In genomic region chr4:39286263-39286662, GRCh38 we compare ENCODE assay signal across 20 cellular contexts.
DNase-seq lines count a peak whose midpoint lies in the region; ATAC-seq and TF ChIP-seq lines count a peak whose summit lies in the region.
"Had no signal": no experiment of that assay in that cellular context is flagged by ENCODE, and none has a peak within 500 bp of the region (broad histone marks: within the 10 kb centered on the region; RNA-seq: fewer than 3 reads in every experiment).

No MANE protein-coding gene starts in this region.

- no peaks in the 10 kb centered on the region for H3K79me2 ChIP-seq in HCT116 (ENCODE audit: insufficient read depth, low read length)

- no peak overlapping the region for H4K91ac ChIP-seq in neuronal stem cell (ENCODE audit: low read depth, low read length, poor library complexity)

- no peak overlapping the region for H3K14ac ChIP-seq in neuronal stem cell (ENCODE audit: low read length)

- H3K4me3 Mint-ChIP-seq in activated CD8-positive, alpha-beta T cell treated with anti-CD3 and anti-CD28 coated beads for 36 hours = no peak overlapping the region
- H3K4me3 Mint-ChIP-seq in activated CD8-positive, alpha-beta T cell treated with anti-CD3 and anti-CD28 coated beads, Interleukin-2, amount 10 ng/mL, durations not matched to agents 7 days and 5 days = no peak overlapping the region
- H3K4me3 Mint-ChIP-seq in endodermal cell = no peak overlapping the region
- no peak overlapping the region for H3K4me3 Mint-ChIP-seq in activated naive CD4-positive, alpha-beta T cell treated with anti-CD3 and anti-CD28 coated beads for 36 hours
- H3K4me3 Mint-ChIP-seq: CD8-positive, alpha-beta memory T cell; IgD-negative memory B cell had no signal

- H3K27me3 ChIP-seq in HCT116 (ENCODE audit: insufficient read depth, low read length) = no peaks in the 10 kb centered on the region
- no peaks in the 10 kb centered on the region for H3K27me3 ChIP-seq in endodermal cell (ENCODE audit: control insufficient read depth, insufficient read depth, low read length, poor library complexity, severe bottlenecking)
- H3K27me3 ChIP-seq in neuronal stem cell (ENCODE audit: control insufficient read depth in 3 of 3, insufficient read depth in 3 of 3, low read depth in 1 of 3, low read length in 3 of 3) = no peaks in the 10 kb centered on the region
- no peaks in the 10 kb centered on the region for H3K27me3 ChIP-seq in gastroesophageal sphincter
- H3K27me3 ChIP-seq: BLaER1 had no signal

- no peak for ATAC-seq in activated CD8-positive, alpha-beta T cell treated with anti-CD3 and anti-CD28 coated beads for 36 hours
- ATAC-seq in activated CD8-positive, alpha-beta T cell treated with anti-CD3 and anti-CD28 coated beads, Interleukin-2, amount 10 ng/mL, durations not matched to agents 7 days and 5 days = no peak
- ATAC-seq in HCT116 = 0 out of 2 replicates have a peak, but pooled peaks have one; percentile 25
- ATAC-seq in gastroesophageal sphincter = no peak

- no peaks in the 10 kb centered on the region for H3K9me2 ChIP-seq in HCT116 (ENCODE audit: insufficient read depth)

- H3K4me2 ChIP-seq in HCT116 (ENCODE audit: low read length) (no peak overlapping the region), neuronal stem cell (ENCODE audit: insufficient read depth, low read length, poor library complexity, severe bottlenecking) (no peak overlapping the region)
- H3K4me2 ChIP-seq: BLaER1 had no signal

- no peak overlapping the region for H2AFZ ChIP-seq in HCT116 (ENCODE audit: low read depth, low read length, poor library complexity, severe bottlenecking)
- no peak overlapping the region for H2AFZ ChIP-seq in neuronal stem cell (ENCODE audit: low read length)
- H2AFZ ChIP-seq: GM23248 had no signal

- H3K36me3 Mint-ChIP-seq in activated CD8-positive, alpha-beta T cell treated with anti-CD3 and anti-CD28 coated beads for 36 hours (ENCODE audit: low read depth) = peaks cover 55% of the 10 kb centered on the region
- peaks cover 56% of the 10 kb centered on the region for H3K36me3 Mint-ChIP-seq in activated CD8-positive, alpha-beta T cell treated with anti-CD3 and anti-CD28 coated beads, Interleukin-2, amount 10 ng/mL, durations not matched to agents 7 days and 5 days (ENCODE audit: low read depth)
- peaks cover 58% of the 10 kb centered on the region for H3K36me3 Mint-ChIP-seq in endodermal cell (ENCODE audit: low read depth)
- H3K36me3 Mint-ChIP-seq in activated naive CD4-positive, alpha-beta T cell treated with anti-CD3 and anti-CD28 coated beads for 36 hours (ENCODE audit: low read depth) = peaks cover 21% of the 10 kb centered on the region

- no peaks in the 10 kb centered on the region for H3K4me1 Mint-ChIP-seq in activated CD8-positive, alpha-beta T cell treated with anti-CD3 and anti-CD28 coated beads for 36 hours (ENCODE audit: low read depth)
- H3K4me1 Mint-ChIP-seq in activated CD8-positive, alpha-beta T cell treated with anti-CD3 and anti-CD28 coated beads, Interleukin-2, amount 10 ng/mL, durations not matched to agents 7 days and 5 days (ENCODE audit: low read depth) = peaks cover 4% of the 10 kb centered on the region
- no peaks in the 10 kb centered on the region for H3K4me1 Mint-ChIP-seq in endodermal cell
- H3K4me1 Mint-ChIP-seq in activated naive CD4-positive, alpha-beta T cell treated with anti-CD3 and anti-CD28 coated beads for 36 hours (ENCODE audit: low read depth) = no peaks in the 10 kb centered on the region
- H3K4me1 Mint-ChIP-seq: CD8-positive, alpha-beta memory T cell had no signal

- POLR2A ChIA-PET in activated CD8-positive, alpha-beta T cell treated with anti-CD3 and anti-CD28 coated beads for 36 hours (lab: Charles Lee) = no interaction called here
- POLR2A ChIA-PET in activated CD8-positive, alpha-beta T cell treated with anti-CD3 and anti-CD28 coated beads, Interleukin-2, amount 10 ng/mL, durations not matched to agents 7 days and 5 days (lab: Charles Lee) = interaction anchor here (1.2 kb wide), 1 partner anchor 10 kb away, joined by 3 read pairs; no protein-coding TSS in a partner anchor
- POLR2A ChIA-PET in HCT116 (lab: Charles Lee) = no interaction called here

- H2BK12ac ChIP-seq in neuronal stem cell (ENCODE audit: low read length) = no peak overlapping the region

- no peak overlapping the region for H3K18ac ChIP-seq in neuronal stem cell (ENCODE audit: low read length)

- no TSS peak for BruUV-seq in HCT116 (replicated peaks; lab: Mats Ljungman, UMichigan)

- no peak overlapping the region for H2BK15ac ChIP-seq in neuronal stem cell (ENCODE audit: low read length)

- no peak overlapping the region for H4K8ac ChIP-seq in neuronal stem cell (ENCODE audit: low read depth, low read length)

- H3K9ac ChIP-seq in HCT116 (ENCODE audit: low read length) = no peak overlapping the region
- H3K9ac ChIP-seq in endodermal cell (ENCODE audit: extremely low read depth, low read length, poor library complexity, severe bottlenecking) = no peak overlapping the region
- no peak overlapping the region for H3K9ac ChIP-seq in neuronal stem cell (ENCODE audit: low read depth, low read length, poor library complexity)
- H3K9ac ChIP-seq: BLaER1, GM23248 had no signal

- TF ChIP-seq EP300 in gastroesophageal sphincter (IDR thresholded peaks at IDR 0.05) = no peak

- H3K4me3 ChIP-seq in HCT116 (replicated peaks in 1 of 2; ENCODE audit: low read depth in 1 of 2, low read length in 2 of 2) = no peak overlapping the region
- no peak overlapping the region for H3K4me3 ChIP-seq in endodermal cell (ENCODE audit: low read length)
- no peak overlapping the region for H3K4me3 ChIP-seq in neuronal stem cell (ENCODE audit: low read length in 2 of 2)
- H3K4me3 ChIP-seq in gastroesophageal sphincter = no peak overlapping the region
- H3K4me3 ChIP-seq: BLaER1, GM23248 had no signal

- CTCF ChIA-PET in activated CD8-positive, alpha-beta T cell treated with anti-CD3 and anti-CD28 coated beads for 36 hours (lab: Charles Lee) = interaction anchor here (1.1 kb wide), 1 partner anchor 60 kb away, joined by 3 read pairs; no protein-coding TSS in a partner anchor
- CTCF ChIA-PET in activated CD8-positive, alpha-beta T cell treated with anti-CD3 and anti-CD28 coated beads, Interleukin-2, amount 10 ng/mL, durations not matched to agents 7 days and 5 days (lab: Charles Lee) = interaction anchor here (1.0 kb wide), 1 partner anchor 31 kb away, joined by 3 read pairs; no protein-coding TSS in a partner anchor
- CTCF ChIA-PET in HCT116 (lab: Charles Lee) = no interaction called here
- CTCF ChIA-PET in activated naive CD4-positive, alpha-beta T cell treated with anti-CD3 and anti-CD28 coated beads for 36 hours (lab: Charles Lee) = interaction anchor here (1.0 kb wide), 1 partner anchor 17 kb away, joined by 3 read pairs; no protein-coding TSS in a partner anchor

- H3K36me3 ChIP-seq in HCT116 (ENCODE audit: control insufficient read depth in 1 of 2, insufficient read depth in 2 of 2, low read length in 2 of 2) (peaks cover 23 to 33% of the 10 kb centered on the region in 2 experiments; a peak in 3 of 4 replicates), endodermal cell (ENCODE audit: control insufficient read depth, insufficient read depth, low read length) (peaks cover 76% of the 10 kb centered on the region), neuronal stem cell (replicated peaks in 1 of 2; ENCODE audit: control insufficient read depth in 2 of 2, insufficient read depth in 2 of 2, low read length in 2 of 2) (peaks cover 20 to 83% of the 10 kb centered on the region in 2 donors), gastroesophageal sphincter (peaks cover 2 to 86% of the 10 kb centered on the region in 2 donors)

- RAD21 ChIA-PET in HCT116 (lab: Charles Lee; ENCODE audit: low non-redundant PET in 1 of 2, low total read pairs in 2 of 2, uncharacterized antibody in 2 of 2, unreplicated experiment in 2 of 2) = no interaction called here

- H3K9me3 ChIP-seq in HCT116 (ENCODE audit: control insufficient read depth in 1 of 2, insufficient read depth in 1 of 2, low read depth in 1 of 2, low read length in 2 of 2) (no peaks in the 10 kb centered on the region), endodermal cell (ENCODE audit: control insufficient read depth, low read length) (no peaks in the 10 kb centered on the region), neuronal stem cell (replicated peaks in 1 of 2; ENCODE audit: control insufficient read depth in 2 of 2, insufficient read depth in 1 of 2, low read depth in 1 of 2, low read length in 2 of 2) (no peaks in the 10 kb centered on the region), gastroesophageal sphincter (no peaks in the 10 kb centered on the region)
- H3K9me3 ChIP-seq: BLaER1 had no signal

- intact Hi-C loops in activated CD8-positive, alpha-beta T cell treated with anti-CD3 and anti-CD28 coated beads for 36 hours (cut with micrococcal nuclease) = no loop called here
- intact Hi-C loops in HCT116 (cut with micrococcal nuclease) = no loop called here
- intact Hi-C loops in activated naive CD4-positive, alpha-beta T cell treated with anti-CD3 and anti-CD28 coated beads for 36 hours (cut with micrococcal nuclease) = no loop called here

- no peak overlapping the region for H3K4ac ChIP-seq in neuronal stem cell (ENCODE audit: low read length)

- peak overlapping the region; percentile 22 for H2BK5ac ChIP-seq in neuronal stem cell (ENCODE audit: low read length)

- TF ChIP-seq CTCF in activated CD8-positive, alpha-beta T cell treated with anti-CD3 and anti-CD28 coated beads for 36 hours (IDR thresholded peaks at IDR 0.05) = no peak
- no peak for TF ChIP-seq CTCF in HCT116 (IDR thresholded peaks at IDR 0.05 in 2 of 3, conservative IDR thresholded peaks at IDR 0.05 in 1 of 3; ENCODE audit: borderline replicate concordance in 1 of 3, insufficient read depth in 1 of 3, low read depth in 2 of 3, low read length in 2 of 3)
- no peak for TF ChIP-seq CTCF in endodermal cell (conservative IDR thresholded peaks at IDR 0.05)
- TF ChIP-seq CTCF in gastroesophageal sphincter (IDR thresholded peaks at IDR 0.05) = no peak

- DNase-seq in activated CD8-positive, alpha-beta T cell treated with anti-CD3 and anti-CD28 coated beads for 36 hours = no peak
- DNase-seq in activated CD8-positive, alpha-beta T cell treated with anti-CD3 and anti-CD28 coated beads, Interleukin-2, amount 10 ng/mL, durations not matched to agents 7 days and 5 days = no peak
- DNase-seq in HCT116 (ENCODE audit: low read depth, low spot score) (no peak), endodermal cell (no peak), neuronal stem cell (ENCODE audit: low spot score) (no peak)
- DNase-seq in stimulated activated CD4-positive, alpha-beta T cell treated with anti-CD3 and anti-CD28 coated beads, Interleukin-1b, Interleukin-23, amount 100 ng/mL, for 48 hours = no peak
- no peak for DNase-seq in activated naive CD4-positive, alpha-beta T cell treated with anti-CD3 and anti-CD28 coated beads for 36 hours
- DNase-seq: CD8-positive, alpha-beta memory T cell; DMS79; GF-D8; GM23248; NCI-H1105 treated with DMSO at 0.1 percent for 48 hours; NCI-H1694 treated with DMSO at 0.1 percent for 48 hours; NCI-H69; OCI-M1; RPMI8226; SIG-M5 had no signal

- no peaks in the 10 kb centered on the region for H3K27me3 Mint-ChIP-seq in activated CD8-positive, alpha-beta T cell treated with anti-CD3 and anti-CD28 coated beads for 36 hours
- no peaks in the 10 kb centered on the region for H3K27me3 Mint-ChIP-seq in activated CD8-positive, alpha-beta T cell treated with anti-CD3 and anti-CD28 coated beads, Interleukin-2, amount 10 ng/mL, durations not matched to agents 7 days and 5 days (ENCODE audit: low read depth)
- H3K27me3 Mint-ChIP-seq in endodermal cell (ENCODE audit: insufficient read depth) = no peaks in the 10 kb centered on the region
- H3K27me3 Mint-ChIP-seq in activated naive CD4-positive, alpha-beta T cell treated with anti-CD3 and anti-CD28 coated beads for 36 hours (ENCODE audit: low read depth) = no peaks in the 10 kb centered on the region
- H3K27me3 Mint-ChIP-seq: CD8-positive, alpha-beta memory T cell; IgD-negative memory B cell had no signal

- H4K20me1 ChIP-seq in HCT116 (ENCODE audit: insufficient read depth) = no peaks in the 10 kb centered on the region
- H4K20me1 ChIP-seq: BLaER1 had no signal

- TF ChIP-seq POLR2A in HCT116 (IDR thresholded peaks at IDR 0.05; ENCODE audit: borderline replicate concordance, extremely low read depth, insufficient read depth, insufficient read length) = no peak
- TF ChIP-seq POLR2A in gastroesophageal sphincter (IDR thresholded peaks at IDR 0.05) = no peak

- H2BK120ac ChIP-seq in neuronal stem cell (ENCODE audit: low read depth, low read length) = no peak overlapping the region

- H3K4me1 ChIP-seq in HCT116 (ENCODE audit: control insufficient read depth in 1 of 2, insufficient read depth in 2 of 2, low read length in 2 of 2) = no peaks in the 10 kb centered on the region
- H3K4me1 ChIP-seq in endodermal cell (ENCODE audit: control insufficient read depth, insufficient read depth, low read length) = no peaks in the 10 kb centered on the region
- no peaks in the 10 kb centered on the region for H3K4me1 ChIP-seq in neuronal stem cell (ENCODE audit: control insufficient read depth in 2 of 2, insufficient read depth in 1 of 2, low read depth in 1 of 2, low read length in 2 of 2)
- no peaks in the 10 kb centered on the region for H3K4me1 ChIP-seq in gastroesophageal sphincter
- H3K4me1 ChIP-seq: BLaER1 had no signal

- H3K9me3 Mint-ChIP-seq in activated CD8-positive, alpha-beta T cell treated with anti-CD3 and anti-CD28 coated beads for 36 hours = no peaks in the 10 kb centered on the region
- H3K9me3 Mint-ChIP-seq in activated CD8-positive, alpha-beta T cell treated with anti-CD3 and anti-CD28 coated beads, Interleukin-2, amount 10 ng/mL, durations not matched to agents 7 days and 5 days (ENCODE audit: insufficient read depth) = no peaks in the 10 kb centered on the region
- no peaks in the 10 kb centered on the region for H3K9me3 Mint-ChIP-seq in endodermal cell
- no peaks in the 10 kb centered on the region for H3K9me3 Mint-ChIP-seq in activated naive CD4-positive, alpha-beta T cell treated with anti-CD3 and anti-CD28 coated beads for 36 hours
- H3K9me3 Mint-ChIP-seq: CD8-positive, alpha-beta memory T cell; IgD-negative memory B cell had no signal

- H3K27ac Mint-ChIP-seq in activated CD8-positive, alpha-beta T cell treated with anti-CD3 and anti-CD28 coated beads for 36 hours = peak overlapping the region; percentile 8
- no peak overlapping the region for H3K27ac Mint-ChIP-seq in activated CD8-positive, alpha-beta T cell treated with anti-CD3 and anti-CD28 coated beads, Interleukin-2, amount 10 ng/mL, durations not matched to agents 7 days and 5 days
- H3K27ac Mint-ChIP-seq in endodermal cell = peak overlapping the region; percentile 3
- no peak overlapping the region for H3K27ac Mint-ChIP-seq in activated naive CD4-positive, alpha-beta T cell treated with anti-CD3 and anti-CD28 coated beads for 36 hours

- H2AK5ac ChIP-seq in neuronal stem cell (ENCODE audit: low read depth, low read length) = no peak overlapping the region

- no peaks in the 10 kb centered on the region for H3K79me1 ChIP-seq in neuronal stem cell (ENCODE audit: low read depth, low read length)

- no peak overlapping the region for H3K23ac ChIP-seq in neuronal stem cell (ENCODE audit: low read depth, low read length, poor library complexity)

- no peak for TF ChIP-seq RAD21 in HCT116 (IDR thresholded peaks at IDR 0.05; ENCODE audit: low read depth)

- 88 to 91% methylated on average over 1 to 2 of the region's 2 CpGs for WGBS in endodermal cell (ENCODE audit: insufficient coverage in 1 of 2, insufficient read length in 1 of 2), 2 experiments
- no CpG with 5 or more reads among the region's 2 CpGs for WGBS in neuronal stem cell (ENCODE audit: extremely low coverage in 2 of 2, insufficient read length in 2 of 2, insufficient replicate concordance in 1 of 2), 2 donors
- 80% methylated on average over 1 of the region's 2 CpGs; no CpG with 5 or more reads in 1 of the 2 donors for WGBS in gastroesophageal sphincter (ENCODE audit: low coverage in 1 of 2), 2 donors

- H3K27ac ChIP-seq in HCT116 (ENCODE audit: low read depth, low read length) (no peak overlapping the region), endodermal cell (ENCODE audit: low read depth, low read length) (no peak overlapping the region), neuronal stem cell (replicated peaks; ENCODE audit: low read length) (no peak overlapping the region), gastroesophageal sphincter (no peak overlapping the region)
- H3K27ac ChIP-seq: BLaER1, GM23248 had no signal

Comparison
In these comparisons a context has a peak if more than half of its experiments do, and no peak if none do; other contexts are left out.
1. H3K27ac Mint-ChIP-seq: peak in activated CD8-positive, alpha-beta T cell treated with anti-CD3 and anti-CD28 coated beads for 36 hours (single experiment) and endodermal cell (single experiment); none in activated CD8-positive, alpha-beta T cell treated with anti-CD3 and anti-CD28 coated beads, Interleukin-2, amount 10 ng/mL, durations not matched to agents 7 days and 5 days (single experiment) and activated naive CD4-positive, alpha-beta T cell treated with anti-CD3 and anti-CD28 coated beads for 36 hours (single experiment).